1 cellular context compared by ENCODE assay signal in the genomic region with DNA sequence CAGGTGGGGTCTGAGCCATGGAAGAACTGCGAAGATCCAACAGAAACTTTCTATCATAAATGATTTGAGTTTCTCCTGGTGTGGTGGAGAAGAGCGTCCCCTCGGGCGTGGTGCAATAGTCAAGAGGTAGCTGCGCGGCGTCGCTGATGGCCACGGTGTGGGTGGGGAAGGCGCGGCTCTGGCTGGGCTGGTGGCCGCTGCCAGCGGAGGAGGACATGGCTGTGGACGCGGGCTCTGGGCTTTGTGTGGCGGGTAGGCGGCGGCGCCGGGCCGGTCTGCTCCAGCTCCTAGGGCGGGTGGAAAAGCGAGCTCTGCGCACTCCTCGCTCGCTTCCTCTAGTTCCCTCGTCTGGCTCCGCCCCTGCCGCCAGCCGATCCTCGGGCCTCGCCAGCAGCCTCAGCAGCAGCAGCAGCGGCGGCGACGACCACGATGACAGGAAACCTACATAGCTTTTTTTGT.
TF ChIP-seq lines count a peak whose summit lies in the region.

No MANE protein-coding gene starts in this region.

TF ChIP-seq in HepG2, 621 proteins besides CTCF, POLR2A, EP300 and RAD21 (continued from another document and continues in another):
- TF ChIP-seq, protein P1, sequence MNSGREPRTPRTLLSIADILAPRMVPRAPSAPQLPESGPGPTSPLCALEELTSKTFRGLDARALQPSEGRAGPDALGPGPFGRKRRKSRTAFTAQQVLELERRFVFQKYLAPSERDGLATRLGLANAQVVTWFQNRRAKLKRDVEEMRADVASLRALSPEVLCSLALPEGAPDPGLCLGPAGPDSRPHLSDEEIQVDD (CRISPR knock-in tag; IDR thresholded peaks at IDR 0.05; ENCODE audit: borderline replicate concordance) = no peak
- TF ChIP-seq TBL1XR1 (IDR thresholded peaks at IDR 0.05; ENCODE audit: borderline replicate concordance, low read length, partially characterized antibody) (no peak), NONO (IDR thresholded peaks at IDR 0.05) (no peak), NONO (CRISPR knock-in tag; conservative IDR thresholded peaks at IDR 0.05) (no peak), ZNF589 (CRISPR knock-in tag; conservative IDR thresholded peaks at IDR 0.05) (no peak), SOX5 (CRISPR knock-in tag; IDR thresholded peaks at IDR 0.05; ENCODE audit: borderline replicate concordance) (no peak), TRIM24 (CRISPR knock-in tag; IDR thresholded peaks at IDR 0.05) (no peak), ATRX (CRISPR knock-in tag; IDR thresholded peaks at IDR 0.05; ENCODE audit: borderline replicate concordance) (no peak), MTA1 (CRISPR knock-in tag; IDR thresholded peaks at IDR 0.05; ENCODE audit: borderline replicate concordance) (no peak), TFAP4 (IDR thresholded peaks at IDR 0.05; ENCODE audit: borderline replicate concordance, low read depth) (no peak), ZNF616 (CRISPR knock-in tag; IDR thresholded peaks at IDR 0.05; ENCODE audit: low read depth) (no peak), GABPB1 (CRISPR knock-in tag; IDR thresholded peaks at IDR 0.05) (peak; percentile 68; the same call in 1 of the 2 replicates), ZNF691 (CRISPR knock-in tag; IDR thresholded peaks at IDR 0.05; ENCODE audit: borderline replicate concordance, low read depth) (0 out of 2 replicates have a peak, but pooled peaks have one; percentile 36), SALL2 (CRISPR knock-in tag; IDR thresholded peaks at IDR 0.05) (no peak), SNAI1 (CRISPR knock-in tag; IDR thresholded peaks at IDR 0.05; ENCODE audit: borderline replicate concordance) (no peak), EHMT2 (IDR thresholded peaks at IDR 0.05; ENCODE audit: borderline replicate concordance, low read depth, low read length) (no peak), SRY (CRISPR knock-in tag; IDR thresholded peaks at IDR 0.05) (no peak), JARID2 (CRISPR knock-in tag; IDR thresholded peaks at IDR 0.05; ENCODE audit: insufficient replicate concordance) (no peak), CHD4 (IDR thresholded peaks at IDR 0.05; ENCODE audit: borderline replicate concordance, low read length) (no peak), NCOA1 (CRISPR knock-in tag; IDR thresholded peaks at IDR 0.05) (no peak), HOXA9 (CRISPR knock-in tag; IDR thresholded peaks at IDR 0.05; ENCODE audit: borderline replicate concordance) (no peak), KAT2B (IDR thresholded peaks at IDR 0.05; ENCODE audit: borderline replicate concordance, low read depth, low read length) (no peak), CEBPG (CRISPR knock-in tag; IDR thresholded peaks at IDR 0.05) (0 out of 2 replicates have a peak, but pooled peaks have one; percentile 7), ZNF225 (CRISPR knock-in tag; IDR thresholded peaks at IDR 0.05) (no peak), HDAC6 (IDR thresholded peaks at IDR 0.05; ENCODE audit: low read depth, low read length) (no peak), MYPOP (CRISPR knock-in tag; IDR thresholded peaks at IDR 0.05) (no peak), ZNF773 (CRISPR knock-in tag; IDR thresholded peaks at IDR 0.05; ENCODE audit: borderline replicate concordance) (no peak), ZNF761 (CRISPR knock-in tag; conservative IDR thresholded peaks at IDR 0.05) (no peak), KDM2A (CRISPR knock-in tag; IDR thresholded peaks at IDR 0.05; ENCODE audit: borderline replicate concordance, low read depth) (no peak; the same call in 1 of the 2 replicates), PAF1 (CRISPR knock-in tag; IDR thresholded peaks at IDR 0.05) (no peak), ZNF772 (CRISPR knock-in tag; IDR thresholded peaks at IDR 0.05) (no peak), ZNF607 (CRISPR knock-in tag; IDR thresholded peaks at IDR 0.05; ENCODE audit: borderline replicate concordance) (peak; percentile 62; the same call in 1 of the 2 replicates), SNAPC4 (CRISPR knock-in tag; IDR thresholded peaks at IDR 0.05) (no peak), ZNF350 (CRISPR knock-in tag; IDR thresholded peaks at IDR 0.05; ENCODE audit: borderline replicate concordance, low read depth) (no peak), ARNT2 (CRISPR knock-in tag; IDR thresholded peaks at IDR 0.05; ENCODE audit: low read depth) (no peak), ZNF510 (CRISPR knock-in tag; IDR thresholded peaks at IDR 0.05; ENCODE audit: low read depth) (no peak), ZMYM2 (CRISPR knock-in tag; IDR thresholded peaks at IDR 0.05) (peak; percentile 49; the same call in 1 of the 2 replicates), ZFX (CRISPR knock-in tag; IDR thresholded peaks at IDR 0.05; ENCODE audit: low read depth) (no peak), POGK (CRISPR knock-in tag; conservative IDR thresholded peaks at IDR 0.05) (0 out of 2 replicates have a peak, but pooled peaks have one; percentile 53), KLF6 (CRISPR knock-in tag; IDR thresholded peaks at IDR 0.05) (no peak), ADNP (CRISPR knock-in tag; IDR thresholded peaks at IDR 0.05) (no peak), GLI4 (CRISPR knock-in tag; IDR thresholded peaks at IDR 0.05; ENCODE audit: borderline replicate concordance) (no peak), NFYB (CRISPR knock-in tag; IDR thresholded peaks at IDR 0.05) (no peak), MIXL1 (CRISPR knock-in tag; IDR thresholded peaks at IDR 0.05) (no peak), ZNF251 (CRISPR knock-in tag; IDR thresholded peaks at IDR 0.05) (no peak), ELF1 (CRISPR knock-in tag; IDR thresholded peaks at IDR 0.05) (no peak), TSC22D2 (CRISPR knock-in tag; IDR thresholded peaks at IDR 0.05; ENCODE audit: borderline replicate concordance) (no peak), TBP (CRISPR knock-in tag; IDR thresholded peaks at IDR 0.05) (no peak), ZBTB21 (CRISPR knock-in tag; IDR thresholded peaks at IDR 0.05) (no peak), ZNF337 (CRISPR knock-in tag; IDR thresholded peaks at IDR 0.05; ENCODE audit: borderline replicate concordance, low read depth) (no peak), ZBTB8A (CRISPR knock-in tag; IDR thresholded peaks at IDR 0.05; ENCODE audit: borderline replicate concordance, low read depth) (no peak), GATAD1 (CRISPR knock-in tag; IDR thresholded peaks at IDR 0.05) (no peak), MTA3 (CRISPR knock-in tag; IDR thresholded peaks at IDR 0.05) (no peak)
- TF ChIP-seq, protein P2, sequence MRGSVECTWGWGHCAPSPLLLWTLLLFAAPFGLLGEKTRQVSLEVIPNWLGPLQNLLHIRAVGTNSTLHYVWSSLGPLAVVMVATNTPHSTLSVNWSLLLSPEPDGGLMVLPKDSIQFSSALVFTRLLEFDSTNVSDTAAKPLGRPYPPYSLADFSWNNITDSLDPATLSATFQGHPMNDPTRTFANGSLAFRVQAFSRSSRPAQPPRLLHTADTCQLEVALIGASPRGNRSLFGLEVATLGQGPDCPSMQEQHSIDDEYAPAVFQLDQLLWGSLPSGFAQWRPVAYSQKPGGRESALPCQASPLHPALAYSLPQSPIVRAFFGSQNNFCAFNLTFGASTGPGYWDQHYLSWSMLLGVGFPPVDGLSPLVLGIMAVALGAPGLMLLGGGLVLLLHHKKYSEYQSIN (CRISPR knock-in tag; IDR thresholded peaks at IDR 0.05; ENCODE audit: borderline replicate concordance) = no peak
- TF ChIP-seq, protein P3, sequence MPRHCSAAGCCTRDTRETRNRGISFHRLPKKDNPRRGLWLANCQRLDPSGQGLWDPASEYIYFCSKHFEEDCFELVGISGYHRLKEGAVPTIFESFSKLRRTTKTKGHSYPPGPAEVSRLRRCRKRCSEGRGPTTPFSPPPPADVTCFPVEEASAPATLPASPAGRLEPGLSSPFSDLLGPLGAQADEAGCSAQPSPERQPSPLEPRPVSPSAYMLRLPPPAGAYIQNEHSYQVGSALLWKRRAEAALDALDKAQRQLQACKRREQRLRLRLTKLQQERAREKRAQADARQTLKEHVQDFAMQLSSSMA (CRISPR knock-in tag; IDR thresholded peaks at IDR 0.05) = no peak
- TF ChIP-seq, protein P4, sequence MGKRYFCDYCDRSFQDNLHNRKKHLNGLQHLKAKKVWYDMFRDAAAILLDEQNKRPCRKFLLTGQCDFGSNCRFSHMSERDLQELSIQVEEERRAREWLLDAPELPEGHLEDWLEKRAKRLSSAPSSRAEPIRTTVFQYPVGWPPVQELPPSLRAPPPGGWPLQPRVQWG (CRISPR knock-in tag; IDR thresholded peaks at IDR 0.05; ENCODE audit: borderline replicate concordance, low read depth) = no peak
- TF ChIP-seq, protein P5, sequence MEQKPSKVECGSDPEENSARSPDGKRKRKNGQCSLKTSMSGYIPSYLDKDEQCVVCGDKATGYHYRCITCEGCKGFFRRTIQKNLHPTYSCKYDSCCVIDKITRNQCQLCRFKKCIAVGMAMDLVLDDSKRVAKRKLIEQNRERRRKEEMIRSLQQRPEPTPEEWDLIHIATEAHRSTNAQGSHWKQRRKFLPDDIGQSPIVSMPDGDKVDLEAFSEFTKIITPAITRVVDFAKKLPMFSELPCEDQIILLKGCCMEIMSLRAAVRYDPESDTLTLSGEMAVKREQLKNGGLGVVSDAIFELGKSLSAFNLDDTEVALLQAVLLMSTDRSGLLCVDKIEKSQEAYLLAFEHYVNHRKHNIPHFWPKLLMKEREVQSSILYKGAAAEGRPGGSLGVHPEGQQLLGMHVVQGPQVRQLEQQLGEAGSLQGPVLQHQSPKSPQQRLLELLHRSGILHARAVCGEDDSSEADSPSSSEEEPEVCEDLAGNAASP (CRISPR knock-in tag; IDR thresholded peaks at IDR 0.05; ENCODE audit: borderline replicate concordance) = no peak
- TF ChIP-seq, protein P6, sequence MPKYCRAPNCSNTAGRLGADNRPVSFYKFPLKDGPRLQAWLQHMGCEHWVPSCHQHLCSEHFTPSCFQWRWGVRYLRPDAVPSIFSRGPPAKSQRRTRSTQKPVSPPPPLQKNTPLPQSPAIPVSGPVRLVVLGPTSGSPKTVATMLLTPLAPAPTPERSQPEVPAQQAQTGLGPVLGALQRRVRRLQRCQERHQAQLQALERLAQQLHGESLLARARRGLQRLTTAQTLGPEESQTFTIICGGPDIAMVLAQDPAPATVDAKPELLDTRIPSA (CRISPR knock-in tag; IDR thresholded peaks at IDR 0.05; ENCODE audit: borderline replicate concordance) = no peak
